1 cellular context compared by ENCODE assay signal in genomic region chr10:73647211-73647874, GRCh38.
TF ChIP-seq lines count a peak whose summit lies in the region.

No MANE protein-coding gene starts in this region.

TF ChIP-seq in H1, 55 proteins besides CTCF, POLR2A, EP300 and RAD21:
- TF ChIP-seq HDAC2 (IDR thresholded peaks at IDR 0.05; ENCODE audit: borderline replicate concordance in 1 of 2, low read depth in 2 of 2, low read length in 2 of 2) = peak in 1 of 2 experiments; percentile 60; a peak in 1 of 4 replicates
- no peak for TF ChIP-seq MAFK (IDR thresholded peaks at IDR 0.05; ENCODE audit: low read depth, low read length)
- no peak for TF ChIP-seq JUN (IDR thresholded peaks at IDR 0.05; ENCODE audit: low read depth, low read length)
- TF ChIP-seq TAF7 (optimal IDR thresholded peaks at IDR 0.05; ENCODE audit: borderline replicate concordance, low read depth, low read length) = no peak
- TF ChIP-seq JUND (IDR thresholded peaks at IDR 0.05; ENCODE audit: low read length) = no peak
- TF ChIP-seq TCF12 (IDR thresholded peaks at IDR 0.05; ENCODE audit: low read depth, low read length) = no peak
- TF ChIP-seq NANOG (IDR thresholded peaks at IDR 0.05; ENCODE audit: insufficient read depth, low read depth, low read length, poor library complexity, severe bottlenecking) = peak; percentile 31
- no peak for TF ChIP-seq NRF1 (IDR thresholded peaks at IDR 0.05; ENCODE audit: low read depth, low read length)
- TF ChIP-seq BCL11A (IDR thresholded peaks at IDR 0.05; ENCODE audit: low read depth in 2 of 2, low read length in 2 of 2) = no peak
- no peak for TF ChIP-seq CBX8 (IDR thresholded peaks at IDR 0.05; ENCODE audit: borderline replicate concordance, low read depth, low read length)
- no peak; a peak in 2 of 4 replicates for TF ChIP-seq SIN3A (conservative IDR thresholded peaks at IDR 0.05 in 1 of 2, IDR thresholded peaks at IDR 0.05 in 1 of 2; ENCODE audit: low read depth in 1 of 2, low read length in 2 of 2)
- peak; percentile 64; the same call in 1 of the 2 replicates for TF ChIP-seq TBP (IDR thresholded peaks at IDR 0.05; ENCODE audit: low read depth, low read length)
- TF ChIP-seq KDM4A (IDR thresholded peaks at IDR 0.05; ENCODE audit: low read depth, low read length, severe bottlenecking) = peak; percentile 50
- no peak for TF ChIP-seq CTBP2 (IDR thresholded peaks at IDR 0.05; ENCODE audit: borderline replicate concordance, insufficient read depth, insufficient read length, low read length)
- TF ChIP-seq SP4 (IDR thresholded peaks at IDR 0.05; ENCODE audit: low read length) = no peak
- TF ChIP-seq RFX5 (IDR thresholded peaks at IDR 0.05; ENCODE audit: borderline replicate concordance, low read depth, low read length) = no peak
- no peak; the same call in 1 of the 2 replicates for TF ChIP-seq CREB1 (IDR thresholded peaks at IDR 0.05)
- no peak for TF ChIP-seq SIX5 (IDR thresholded peaks at IDR 0.05; ENCODE audit: low read depth, low read length)
- TF ChIP-seq ATF2 (IDR thresholded peaks at IDR 0.05; ENCODE audit: low read length) = no peak
- 0 out of 2 replicates have a peak, but pooled peaks have one; percentile 57 for TF ChIP-seq RBBP5 (IDR thresholded peaks at IDR 0.05; ENCODE audit: borderline replicate concordance, low read depth, low read length)
- TF ChIP-seq TEAD4 (IDR thresholded peaks at IDR 0.05; ENCODE audit: low read depth, low read length) = no peak
- peak; percentile 77 for TF ChIP-seq POLR2AphosphoS5 (IDR thresholded peaks at IDR 0.05; ENCODE audit: low read depth, low read length)
- no peak for TF ChIP-seq SP2 (IDR thresholded peaks at IDR 0.05; ENCODE audit: low read length)
- TF ChIP-seq POU5F1 (IDR thresholded peaks at IDR 0.05; ENCODE audit: low read depth, low read length) = no peak
- no peak for TF ChIP-seq ZNF274 (IDR thresholded peaks at IDR 0.05; ENCODE audit: borderline replicate concordance, extremely low read depth, low read length)
- TF ChIP-seq EZH2 (IDR thresholded peaks at IDR 0.05; ENCODE audit: low read depth, low read length, severe bottlenecking) = no peak
- no peak for TF ChIP-seq SAP30 (IDR thresholded peaks at IDR 0.05; ENCODE audit: insufficient read depth, insufficient replicate concordance, low read length)
- TF ChIP-seq GABPA (IDR thresholded peaks at IDR 0.05; ENCODE audit: borderline replicate concordance, insufficient read depth, low read length) = no peak
- peak; percentile 28; the same call in 1 of the 2 replicates for TF ChIP-seq SP1 (IDR thresholded peaks at IDR 0.05; ENCODE audit: low read depth, low read length)
- peak; percentile 81 for TF ChIP-seq ATF3 (IDR thresholded peaks at IDR 0.05; ENCODE audit: insufficient read depth, low read depth, low read length)
- TF ChIP-seq TAF1 (IDR thresholded peaks at IDR 0.05; ENCODE audit: low read depth, low read length) = peak; percentile 60
- TF ChIP-seq SIRT6 (IDR thresholded peaks at IDR 0.05; ENCODE audit: low read length) = no peak
- peak; percentile 84 for TF ChIP-seq YY1 (IDR thresholded peaks at IDR 0.05; ENCODE audit: low read depth, low read length)
- TF ChIP-seq KDM5A (IDR thresholded peaks at IDR 0.05; ENCODE audit: low read length) = no peak
- no peak for TF ChIP-seq CHD7 (IDR thresholded peaks at IDR 0.05; ENCODE audit: insufficient replicate concordance, low read length)
- 0 out of 2 replicates have a peak, but pooled peaks have one; percentile 23 for TF ChIP-seq MAX (IDR thresholded peaks at IDR 0.05)
- TF ChIP-seq BRCA1 (IDR thresholded peaks at IDR 0.05; ENCODE audit: low read depth, low read length) = no peak
- TF ChIP-seq GTF2F1 (IDR thresholded peaks at IDR 0.05; ENCODE audit: borderline replicate concordance, low read depth, low read length) = no peak
- TF ChIP-seq CBX5 (IDR thresholded peaks at IDR 0.05; ENCODE audit: low read depth, low read length) = no peak
- no peak for TF ChIP-seq HDAC6 (IDR thresholded peaks at IDR 0.05; ENCODE audit: low read depth, low read length)
- TF ChIP-seq SRF (IDR thresholded peaks at IDR 0.05; ENCODE audit: low read depth, low read length) = no peak
- no peak for TF ChIP-seq KDM1A (IDR thresholded peaks at IDR 0.05; ENCODE audit: borderline replicate concordance, low read length)
- TF ChIP-seq CHD2 (IDR thresholded peaks at IDR 0.05; ENCODE audit: low read length) = no peak
- no peak for TF ChIP-seq FOSL1 (IDR thresholded peaks at IDR 0.05; ENCODE audit: insufficient read depth, low read depth, low read length)
- TF ChIP-seq BACH1 (IDR thresholded peaks at IDR 0.05; ENCODE audit: low read length) = no peak
- TF ChIP-seq ASH2L (IDR thresholded peaks at IDR 0.05; ENCODE audit: low read length) = peak; percentile 11
- TF ChIP-seq SUZ12 (IDR thresholded peaks at IDR 0.05; ENCODE audit: low read length) = no peak
- TF ChIP-seq USF2 (IDR thresholded peaks at IDR 0.05; ENCODE audit: low read length) = peak; percentile 95
- no peak for TF ChIP-seq E2F6 (IDR thresholded peaks at IDR 0.05)
- TF ChIP-seq PHF8 (conservative IDR thresholded peaks at IDR 0.05; ENCODE audit: low read depth, low read length) = peak; percentile 68
